In genomic region chr3:123535580-123535979, GRCh38 we compare ENCODE assay signal across 19 cellular contexts. TPM values are rescaled to one million over a fixed set of nuclear protein-coding genes. Genes with fewer than 3 reads are reported as not detected.
A peak's percentile ranks its signal among the peaks of the same experiment; 100 is the strongest.
DNase-seq lines count a peak whose midpoint lies in the region; ATAC-seq, FAIRE-seq and TF ChIP-seq lines count a peak whose summit lies in the region.
"Had no signal": no experiment of that assay in that cellular context is flagged by ENCODE, and none has a peak within 500 bp of the region (broad histone marks: within the 10 kb centered on the region; RNA-seq: fewer than 3 reads in every experiment).

No MANE protein-coding gene starts in this region.

- dilution Hi-C loops in endothelial cell of umbilical vein (cut with MboI; ENCODE audit: extremely low pct_ligation_motif_present, low sequenced_read_pairs) = no loop called here

- BruUV-seq in PC-3 (replicated peaks; lab: Mats Ljungman, UMichigan) (no TSS peak), endothelial cell of umbilical vein (replicated peaks; lab: Mats Ljungman, UMichigan) (no TSS peak)

- H3K9me3 Mint-ChIP-seq in endothelial cell (ENCODE audit: unreplicated experiment) = no peaks in the 10 kb centered on the region
- H3K9me3 Mint-ChIP-seq in natural killer cell treated with Interleukin-12 subunit alpha and Interleukin-12 subunit beta and Interleukin-15 and Interleukin-18, amount 100 ng/mL, for 72 hours = no peaks in the 10 kb centered on the region
- H3K9me3 Mint-ChIP-seq: CD14-positive monocyte, natural killer cell had no signal

- H3K79me2 ChIP-seq in PC-3 (ENCODE audit: low read length) (no peaks in the 10 kb centered on the region), endothelial cell of umbilical vein (ENCODE audit: control insufficient read depth, insufficient read depth, low read length) (no peaks in the 10 kb centered on the region), mesendoderm (ENCODE audit: control insufficient read depth, insufficient read depth, low read length) (no peaks in the 10 kb centered on the region)

- no peak overlapping the region for H3K27ac ChIP-seq in PC-3 (ENCODE audit: low read length)
- H3K27ac ChIP-seq in endothelial cell of umbilical vein (ENCODE audit: insufficient read depth, low read depth, low read length) = no peak overlapping the region
- no peak overlapping the region for H3K27ac ChIP-seq in mesendoderm (ENCODE audit: low read depth, low read length)
- H3K27ac ChIP-seq: cardiac muscle cell, left ventricle myocardium inferior, thyroid gland had no signal

- H3K56ac ChIP-seq in mesendoderm (ENCODE audit: low read length) = no peak overlapping the region

- no peaks in the 10 kb centered on the region for H3F3A ChIP-seq in PC-3 (ENCODE audit: low read length, unreplicated experiment)

- no peak overlapping the region for H2BK120ac ChIP-seq in mesendoderm (ENCODE audit: low read depth, low read length)

- CTCF ChIA-PET in PC-3 (lab: Charles Lee) = no interaction called here
- CTCF ChIA-PET in endothelial cell of umbilical vein (lab: Charles Lee) = interaction anchor here (1.0 to 2.1 kb wide), 2 partner anchors 9 to 24 kb away, joined by 3 to 5 read pairs; no protein-coding TSS in a partner anchor

- H2AK5ac ChIP-seq in mesendoderm (ENCODE audit: low read length) = no peak overlapping the region

- no peak overlapping the region for H2BK15ac ChIP-seq in mesendoderm (replicated peaks; ENCODE audit: low read depth)

- H3K23ac ChIP-seq in mesendoderm (ENCODE audit: low read length) = no peak overlapping the region

- no peak for TF ChIP-seq CTCF in PC-3 (conservative IDR thresholded peaks at IDR 0.05; ENCODE audit: low read depth, low read length)
- no peak for TF ChIP-seq CTCF in endothelial cell of umbilical vein (IDR thresholded peaks at IDR 0.05; ENCODE audit: extremely low read depth in 1 of 2, insufficient read depth in 1 of 2, low read depth in 1 of 2, low read length in 2 of 2)
- TF ChIP-seq CTCF in endothelial cell (IDR thresholded peaks at IDR 0.05; ENCODE audit: unreplicated experiment) = no peak

- H3K36me3 Mint-ChIP-seq in endothelial cell (ENCODE audit: low read depth, unreplicated experiment) = no peaks in the 10 kb centered on the region
- H3K36me3 Mint-ChIP-seq in natural killer cell treated with Interleukin-12 subunit alpha and Interleukin-12 subunit beta and Interleukin-15 and Interleukin-18, amount 100 ng/mL, for 72 hours = no peaks in the 10 kb centered on the region
- H3K36me3 Mint-ChIP-seq: natural killer cell had no signal

- H4K20me1 ChIP-seq in PC-3 (ENCODE audit: low read length) (no peaks in the 10 kb centered on the region), endothelial cell of umbilical vein (replicated peaks; ENCODE audit: control insufficient read depth, extremely low read depth, insufficient read depth, low read length) (no peaks in the 10 kb centered on the region)

- no peak overlapping the region for H3K27ac Mint-ChIP-seq in endothelial cell (ENCODE audit: unreplicated experiment)
- H3K27ac Mint-ChIP-seq in natural killer cell treated with Interleukin-12 subunit alpha and Interleukin-12 subunit beta and Interleukin-15 and Interleukin-18, amount 100 ng/mL, for 72 hours = no peak overlapping the region
- H3K27ac Mint-ChIP-seq: CD14-positive monocyte had no signal

- peaks cover 4% of the 10 kb centered on the region for H3K79me1 ChIP-seq in mesendoderm (ENCODE audit: low read length)

- no peaks in the 10 kb centered on the region for H3K27me3 ChIP-seq in PC-3 (ENCODE audit: low read length)
- no peaks in the 10 kb centered on the region for H3K27me3 ChIP-seq in endothelial cell of umbilical vein (ENCODE audit: control insufficient read depth in 2 of 2, insufficient read depth in 2 of 2, low read length in 2 of 2)
- no peaks in the 10 kb centered on the region for H3K27me3 ChIP-seq in mesendoderm (ENCODE audit: insufficient read depth, low read length, poor library complexity)
- H3K27me3 ChIP-seq: cardiac muscle cell, thyroid gland had no signal

- no peak overlapping the region for H3K4ac ChIP-seq in mesendoderm (ENCODE audit: low read depth, low read length)

- WGBS in mesendoderm (ENCODE audit: extremely low coverage, insufficient coverage, low lambda C conversion rate) = no CpG with 5 or more reads among the region's 1 CpG

- H3K27me3 Mint-ChIP-seq in endothelial cell (ENCODE audit: unreplicated experiment) = peaks cover 2% of the 10 kb centered on the region
- no peaks in the 10 kb centered on the region for H3K27me3 Mint-ChIP-seq in natural killer cell treated with Interleukin-12 subunit alpha and Interleukin-12 subunit beta and Interleukin-15 and Interleukin-18, amount 100 ng/mL, for 72 hours

- no peak overlapping the region for H4K5ac ChIP-seq in mesendoderm (ENCODE audit: low read length)

- H3K4me3 ChIP-seq in PC-3 (ENCODE audit: low read length) = no peak overlapping the region
- no peak overlapping the region for H3K4me3 ChIP-seq in endothelial cell of umbilical vein (replicated peaks in 1 of 3; ENCODE audit: insufficient read depth in 1 of 3, low read depth in 1 of 3, low read length in 3 of 3)
- H3K4me3 ChIP-seq in mesendoderm (ENCODE audit: low read length) = no peak overlapping the region
- H3K4me3 ChIP-seq: cardiac muscle cell, left ventricle myocardium inferior, thyroid gland had no signal

- no peak overlapping the region for H3K9ac ChIP-seq in PC-3 (ENCODE audit: low read length)
- H3K9ac ChIP-seq in endothelial cell of umbilical vein (replicated peaks; ENCODE audit: extremely low read depth, insufficient read depth, low read length) = no peak overlapping the region
- no peak overlapping the region for H3K9ac ChIP-seq in mesendoderm (ENCODE audit: low read length)

- H3K36me3 ChIP-seq in PC-3 (ENCODE audit: low read depth, low read length) (no peaks in the 10 kb centered on the region), endothelial cell of umbilical vein (ENCODE audit: control insufficient read depth in 2 of 2, extremely low read depth in 1 of 2, insufficient read depth in 2 of 2, low read length in 2 of 2) (no peaks in the 10 kb centered on the region), mesendoderm (ENCODE audit: control insufficient read depth, insufficient read depth, low read length) (no peaks in the 10 kb centered on the region)
- H3K36me3 ChIP-seq: cardiac muscle cell, left ventricle myocardium inferior, thyroid gland had no signal

- H2BK5ac ChIP-seq in mesendoderm (ENCODE audit: low read length) = no peak overlapping the region

- no peaks in the 10 kb centered on the region for H3K4me1 Mint-ChIP-seq in endothelial cell (ENCODE audit: unreplicated experiment)
- peaks cover 2 to 9% of the 10 kb centered on the region in 2 donors for H3K4me1 Mint-ChIP-seq in natural killer cell treated with Interleukin-12 subunit alpha and Interleukin-12 subunit beta and Interleukin-15 and Interleukin-18, amount 100 ng/mL, for 72 hours (ENCODE audit: low read depth in 2 of 2)
- H3K4me1 Mint-ChIP-seq: CD14-positive monocyte had no signal

- ATAC-seq in PC-3 (peak; percentile 91), Right ventricle myocardium inferior (no peak), HG03521 (IDR thresholded peaks at IDR 0.05; ENCODE audit: unreplicated experiment) (no peak)
- no peak for ATAC-seq in natural killer cell treated with Interleukin-12 subunit alpha and Interleukin-12 subunit beta and Interleukin-15 and Interleukin-18, amount 100 ng/mL, for 72 hours
- ATAC-seq: natural killer cell had no signal

- H3K18ac ChIP-seq in mesendoderm (ENCODE audit: low read length) = no peak overlapping the region

- H3K9me3 ChIP-seq in PC-3 (ENCODE audit: low read length) = no peaks in the 10 kb centered on the region
- H3K9me3 ChIP-seq in endothelial cell of umbilical vein (replicated peaks; ENCODE audit: control insufficient read depth, insufficient read depth, low read length) = no peaks in the 10 kb centered on the region
- H3K9me3 ChIP-seq: left ventricle myocardium inferior, thyroid gland had no signal

- H3K9me1 ChIP-seq in endothelial cell of umbilical vein (replicated peaks; ENCODE audit: control insufficient read depth, extremely low read depth, insufficient read depth, low read length) = no peaks in the 10 kb centered on the region

- TF ChIP-seq POLR2A in endothelial cell of umbilical vein (IDR thresholded peaks at IDR 0.05; ENCODE audit: low read depth, low read length) = no peak

- POLR2A ChIA-PET in PC-3 (lab: Charles Lee; ENCODE audit: unreplicated experiment) (no interaction called here), endothelial cell of umbilical vein (lab: Charles Lee) (no interaction called here)

- peak; percentile 78 for DNase-seq in Daoy (ENCODE audit: low read depth)
- peak; percentile 58 for DNase-seq in PC-3
- no peak for DNase-seq in endothelial cell of umbilical vein (ENCODE audit: low read depth, low spot score)
- peak; percentile 5 for DNase-seq in mesendoderm
- DNase-seq in Right ventricle myocardium inferior (ENCODE audit: missing footprints) = no peak
- DNase-seq in endothelial cell (ENCODE audit: low spot score) = no peak
- no peak for DNase-seq in natural killer cell treated with Interleukin-12 subunit alpha and Interleukin-12 subunit beta and Interleukin-15 and Interleukin-18, amount 100 ng/mL, for 72 hours (ENCODE audit: low spot score)
- DNase-seq: activated naive CD4-positive, alpha-beta T cell; left ventricle myocardium inferior; natural killer cell; NCI-H1092 treated with DMSO at 0.1 percent for 48 hours; OCI-M1; retina; stimulated activated CD4-positive, alpha-beta T cell treated with anti-CD3 and anti-CD28 coated beads, Interleukin-2, amount 100 ng/mL, for 24 hours; T-helper 1 cell; thyroid gland had no signal

- H3K9me2 ChIP-seq in PC-3 (replicated peaks; ENCODE audit: low read length) = no peaks in the 10 kb centered on the region

- no peak overlapping the region for H3K4me3 Mint-ChIP-seq in endothelial cell (ENCODE audit: unreplicated experiment)
- no peak overlapping the region for H3K4me3 Mint-ChIP-seq in natural killer cell treated with Interleukin-12 subunit alpha and Interleukin-12 subunit beta and Interleukin-15 and Interleukin-18, amount 100 ng/mL, for 72 hours
- H3K4me3 Mint-ChIP-seq: CD14-positive monocyte, natural killer cell had no signal

- H3K4me1 ChIP-seq in PC-3 (ENCODE audit: insufficient read depth, low read length) (peaks cover 15% of the 10 kb centered on the region), endothelial cell of umbilical vein (ENCODE audit: control insufficient read depth, extremely low read depth, insufficient read depth, low read length) (peaks cover 5% of the 10 kb centered on the region), mesendoderm (ENCODE audit: control insufficient read depth, low read depth, low read length) (no peaks in the 10 kb centered on the region)

- no peak overlapping the region for H4K8ac ChIP-seq in mesendoderm (ENCODE audit: low read depth, low read length)

- peak; percentile 42 for FAIRE-seq in endothelial cell of umbilical vein (lab: Jason Lieb, UNC)

- H2AFZ ChIP-seq in PC-3 (ENCODE audit: low read length) (no peak overlapping the region), endothelial cell of umbilical vein (ENCODE audit: low read depth, low read length) (no peak overlapping the region)

- intact Hi-C loops in PC-3 (cut with micrococcal nuclease) = no loop called here
- intact Hi-C loops in endothelial cell of umbilical vein (cut with micrococcal nuclease) = no loop called here
- intact Hi-C loops in Right ventricle myocardium inferior (cut with DNase I) = no loop called here

- H3K4me2 ChIP-seq in PC-3 (ENCODE audit: low read length) = no peak overlapping the region
- H3K4me2 ChIP-seq in endothelial cell of umbilical vein (ENCODE audit: insufficient read depth, low read length) = no peak overlapping the region
- no peak overlapping the region for H3K4me2 ChIP-seq in mesendoderm (ENCODE audit: low read length)

RNA-seq across cellular contexts. Expression of gene HACD2, which starts 49.3 kb away (rescaled TPM):
- 23.1 and 26.7 TPM in 2 replicates for total RNA-seq in Daoy (2014; rRNA removed; shearing (Covaris generic))
- total RNA-seq in PC-3 (2014; rRNA removed) (43.8 and 47.3 TPM in 2 replicates), endothelial cell of umbilical vein (20.9 and 23.5 TPM in 2 replicates), Right ventricle myocardium inferior (12.1 TPM), endothelial cell (ENCODE audit: unreplicated experiment) (13.9 TPM)
- polyA plus RNA-seq in endothelial cell of umbilical vein = 13.3 and 17.0 TPM in 2 replicates
- 14.5 and 15.4 TPM in 2 replicates for polyA plus RNA-seq in endothelial cell of umbilical vein (2011; cell fraction: cytosol; rRNA removed)
- 11.9 and 13.8 TPM in 2 replicates for polyA plus RNA-seq in endothelial cell of umbilical vein (2011; cell fraction: nucleus; rRNA removed)
- polyA plus RNA-seq in endothelial cell of umbilical vein (2012) = 11.3 and 18.7 TPM in 2 replicates
- polyA minus RNA-seq in endothelial cell of umbilical vein = 49.1 and 64.2 TPM in 2 replicates
- polyA minus RNA-seq in endothelial cell of umbilical vein (2011; cell fraction: cytosol; rRNA and poly(A)+ RNA removed) = 46.5 TPM
- 17.6 and 32.2 TPM in 2 replicates for polyA minus RNA-seq in endothelial cell of umbilical vein (2011; cell fraction: nucleus; rRNA and poly(A)+ RNA removed)
- 23.3 TPM for polyA plus RNA-seq in mesendoderm (2013, experiment 1 of 2)
- 22.7 TPM for polyA plus RNA-seq in mesendoderm (2013, experiment 2 of 2)
- 10 to 100 TPM; 23.1 to 23.9 TPM for total RNA-seq in natural killer cell treated with Interleukin-12 subunit alpha and Interleukin-12 subunit beta and Interleukin-15 and Interleukin-18, amount 100 ng/mL, for 72 hours

Comparison
In these comparisons a context has a peak if more than half of its experiments do, and no peak if none do; other contexts are left out.
1. DNase-seq: peak in Daoy (single experiment), PC-3 (single experiment) and mesendoderm (single experiment); none in endothelial cell of umbilical vein (single experiment), Right ventricle myocardium inferior (single experiment), endothelial cell (single experiment) and natural killer cell treated with Interleukin-12 subunit alpha and Interleukin-12 subunit beta and Interleukin-15 and Interleukin-18, amount 100 ng/mL, for 72 hours (single experiment).